Comparison of ENCODE assay signal across 1 cellular context in genomic region chr2:240577281-240578109, GRCh38.
TF ChIP-seq lines count a peak whose summit lies in the region.

No MANE protein-coding gene starts in this region.

TF ChIP-seq in H1, 55 proteins besides CTCF, POLR2A, EP300 and RAD21:
- TF ChIP-seq CREB1 (IDR thresholded peaks at IDR 0.05) (no peak), BACH1 (IDR thresholded peaks at IDR 0.05; ENCODE audit: low read length) (no peak), BRCA1 (IDR thresholded peaks at IDR 0.05; ENCODE audit: low read depth, low read length) (no peak), ASH2L (IDR thresholded peaks at IDR 0.05; ENCODE audit: low read length) (no peak), CEBPB (IDR thresholded peaks at IDR 0.05; ENCODE audit: low read depth, low read length) (no peak), SP2 (IDR thresholded peaks at IDR 0.05; ENCODE audit: low read length) (no peak), SAP30 (IDR thresholded peaks at IDR 0.05; ENCODE audit: insufficient read depth, insufficient replicate concordance, low read length) (no peak), TBP (IDR thresholded peaks at IDR 0.05; ENCODE audit: low read depth, low read length) (no peak), KDM1A (IDR thresholded peaks at IDR 0.05; ENCODE audit: borderline replicate concordance, low read length) (no peak), GABPA (IDR thresholded peaks at IDR 0.05; ENCODE audit: borderline replicate concordance, insufficient read depth, low read length) (no peak), RBBP5 (IDR thresholded peaks at IDR 0.05; ENCODE audit: borderline replicate concordance, low read depth, low read length) (no peak), ATF3 (IDR thresholded peaks at IDR 0.05; ENCODE audit: insufficient read depth, low read depth, low read length) (no peak)
